Comparison of ENCODE assay signal across 8 cellular contexts in the genomic region with DNA sequence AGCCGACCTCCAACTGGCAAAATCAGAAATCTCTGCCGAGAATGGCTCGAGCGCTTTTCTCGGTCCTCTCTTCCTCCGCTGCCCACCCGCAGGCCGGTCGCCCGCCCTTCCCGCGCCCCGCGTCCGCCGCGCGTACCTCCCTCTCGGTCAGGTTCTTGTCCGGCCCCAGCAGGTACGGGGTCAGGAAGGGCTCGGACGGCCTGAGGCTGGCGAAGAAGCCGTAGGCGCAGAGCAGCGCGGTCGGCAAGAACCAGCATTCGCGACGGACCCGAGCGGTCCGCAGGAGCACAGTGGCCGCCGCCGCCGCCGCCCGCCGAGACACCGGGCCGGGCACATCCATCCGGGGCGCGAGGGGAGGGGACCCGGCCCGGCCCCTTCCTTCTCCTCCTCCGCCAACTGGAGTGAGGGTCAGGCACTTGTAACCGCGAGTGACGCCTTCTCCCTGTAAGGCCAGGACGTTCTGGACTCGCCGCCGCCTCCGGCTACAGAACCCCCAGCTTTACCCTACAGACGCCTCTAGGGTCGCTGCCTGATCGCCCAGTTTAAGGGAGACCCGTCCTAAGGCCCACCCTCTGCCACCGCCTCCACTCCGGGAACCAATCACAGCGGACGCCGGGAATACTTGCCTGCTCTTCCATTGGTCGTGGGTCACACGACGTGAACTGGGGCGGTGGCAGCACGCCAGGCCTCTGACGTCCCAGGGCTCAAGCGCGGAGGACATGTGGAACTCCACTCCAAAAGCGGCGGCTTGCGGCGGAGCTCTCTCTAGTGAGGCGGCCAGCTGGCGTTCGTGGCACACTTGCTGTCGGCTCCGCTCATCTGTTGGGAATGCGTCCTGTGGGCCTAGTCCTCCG. TPM values are rescaled to one million over a fixed set of nuclear protein-coding genes. Genes with fewer than 3 reads are reported as not detected.
A peak's percentile ranks its signal among the peaks of the same experiment; 100 is the strongest.
DNase-seq lines count a peak whose midpoint lies in the region; ATAC-seq and TF ChIP-seq lines count a peak whose summit lies in the region.

A gene with protein sequence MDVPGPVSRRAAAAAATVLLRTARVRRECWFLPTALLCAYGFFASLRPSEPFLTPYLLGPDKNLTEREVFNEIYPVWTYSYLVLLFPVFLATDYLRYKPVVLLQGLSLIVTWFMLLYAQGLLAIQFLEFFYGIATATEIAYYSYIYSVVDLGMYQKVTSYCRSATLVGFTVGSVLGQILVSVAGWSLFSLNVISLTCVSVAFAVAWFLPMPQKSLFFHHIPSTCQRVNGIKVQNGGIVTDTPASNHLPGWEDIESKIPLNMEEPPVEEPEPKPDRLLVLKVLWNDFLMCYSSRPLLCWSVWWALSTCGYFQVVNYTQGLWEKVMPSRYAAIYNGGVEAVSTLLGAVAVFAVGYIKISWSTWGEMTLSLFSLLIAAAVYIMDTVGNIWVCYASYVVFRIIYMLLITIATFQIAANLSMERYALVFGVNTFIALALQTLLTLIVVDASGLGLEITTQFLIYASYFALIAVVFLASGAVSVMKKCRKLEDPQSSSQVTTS (minus strand): TSS at position 518 of the 854 bp plus-strand sequence. CDS start 178 bp downstream, at position 340.

- H3K27ac ChIP-seq in muscle layer of colon (ENCODE audit: low read depth, low read length), result peak within 1 kb of the TSS; percentile 87

- DNase-seq in DMS79 treated with DMSO at 0.1 percent for 48 hours (lab: John Stamatoyannopoulos, UW) (peak; percentile 98), KG1 (lab: John Stamatoyannopoulos, UW) (peak; percentile 94)
- DNase-seq in activated T-cell treated with anti-CD3 and anti-CD28 coated beads, Interleukin-2, amount 50 U/mL, for 48 hours, result peak; percentile 95
- peak; percentile 85 for DNase-seq in stimulated activated CD8-positive, alpha-beta memory T cell treated with anti-CD3 and anti-CD28 coated beads, Interleukin-7, amount 100 ng/mL, for 24 hours (ENCODE audit: low read depth)

- no peaks in the 10 kb centered on the region for H3K27me3 ChIP-seq in muscle layer of colon (ENCODE audit: control insufficient read depth in 1 of 2, insufficient read depth in 2 of 2, low read length in 2 of 2)

- ATAC-seq in GM21723 (IDR thresholded peaks at IDR 0.05; ENCODE audit: unreplicated experiment) (peak; percentile 99), esophagus mucosa (peak; percentile 99)

- peak within 1 kb of the TSS; percentile 79 for H3K9ac ChIP-seq in muscle layer of colon (ENCODE audit: low read length)

- H3K36me3 ChIP-seq in muscle layer of colon (ENCODE audit: insufficient read depth, low read length), result no peaks in the 10 kb centered on the region

- no peaks in the 10 kb centered on the region for H3K9me3 ChIP-seq in muscle layer of colon (ENCODE audit: low read length)

- peaks cover 36% of the 10 kb centered on the region for H3K4me1 ChIP-seq in muscle layer of colon (ENCODE audit: insufficient read depth, low read length)

- H3K4me3 ChIP-seq in muscle layer of colon (ENCODE audit: low read depth in 1 of 2, low read length in 2 of 2), result peak within 1 kb of the TSS; percentile 51 to 83

TF ChIP-seq in PFSK-1, 5 proteins besides CTCF, POLR2A, EP300 and RAD21:
- TF ChIP-seq FOXP2 (optimal IDR thresholded peaks at IDR 0.05; ENCODE audit: borderline replicate concordance, extremely low read depth, extremely low read length, insufficient read depth) (peak; percentile 78), POLR2AphosphoS5 (IDR thresholded peaks at IDR 0.05; ENCODE audit: low read depth, low read length) (peak; percentile 88), TAF1 (IDR thresholded peaks at IDR 0.05; ENCODE audit: borderline replicate concordance, insufficient read depth, low read length) (peak; percentile 94), SIN3A (IDR thresholded peaks at IDR 0.05; ENCODE audit: borderline replicate concordance, insufficient read depth, low read length) (no peak; the same call in 1 of the 2 replicates)
- TF ChIP-seq, protein P1, sequence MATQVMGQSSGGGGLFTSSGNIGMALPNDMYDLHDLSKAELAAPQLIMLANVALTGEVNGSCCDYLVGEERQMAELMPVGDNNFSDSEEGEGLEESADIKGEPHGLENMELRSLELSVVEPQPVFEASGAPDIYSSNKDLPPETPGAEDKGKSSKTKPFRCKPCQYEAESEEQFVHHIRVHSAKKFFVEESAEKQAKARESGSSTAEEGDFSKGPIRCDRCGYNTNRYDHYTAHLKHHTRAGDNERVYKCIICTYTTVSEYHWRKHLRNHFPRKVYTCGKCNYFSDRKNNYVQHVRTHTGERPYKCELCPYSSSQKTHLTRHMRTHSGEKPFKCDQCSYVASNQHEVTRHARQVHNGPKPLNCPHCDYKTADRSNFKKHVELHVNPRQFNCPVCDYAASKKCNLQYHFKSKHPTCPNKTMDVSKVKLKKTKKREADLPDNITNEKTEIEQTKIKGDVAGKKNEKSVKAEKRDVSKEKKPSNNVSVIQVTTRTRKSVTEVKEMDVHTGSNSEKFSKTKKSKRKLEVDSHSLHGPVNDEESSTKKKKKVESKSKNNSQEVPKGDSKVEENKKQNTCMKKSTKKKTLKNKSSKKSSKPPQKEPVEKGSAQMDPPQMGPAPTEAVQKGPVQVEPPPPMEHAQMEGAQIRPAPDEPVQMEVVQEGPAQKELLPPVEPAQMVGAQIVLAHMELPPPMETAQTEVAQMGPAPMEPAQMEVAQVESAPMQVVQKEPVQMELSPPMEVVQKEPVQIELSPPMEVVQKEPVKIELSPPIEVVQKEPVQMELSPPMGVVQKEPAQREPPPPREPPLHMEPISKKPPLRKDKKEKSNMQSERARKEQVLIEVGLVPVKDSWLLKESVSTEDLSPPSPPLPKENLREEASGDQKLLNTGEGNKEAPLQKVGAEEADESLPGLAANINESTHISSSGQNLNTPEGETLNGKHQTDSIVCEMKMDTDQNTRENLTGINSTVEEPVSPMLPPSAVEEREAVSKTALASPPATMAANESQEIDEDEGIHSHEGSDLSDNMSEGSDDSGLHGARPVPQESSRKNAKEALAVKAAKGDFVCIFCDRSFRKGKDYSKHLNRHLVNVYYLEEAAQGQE (IDR thresholded peaks at IDR 0.05; ENCODE audit: insufficient read depth in 1 of 2, low read depth in 2 of 2, low read length in 2 of 2), result no peak
TF ChIP-seq in PFSK-1: peak in this region for 3.

RNA-seq across cellular contexts. Expression of the gene that starts here (rescaled TPM):
- polyA plus RNA-seq in PFSK-1 (2012; ENCODE audit: insufficient read length, low read depth), result 2.7 TPM
- total RNA-seq in esophagus mucosa, result 4.1 TPM

Comparison
In these comparisons a context has a peak if more than half of its experiments do, and no peak if none do; other contexts are left out.
1. Peak in every context shown above with its lines: DNase-seq, ATAC-seq, H3K4me3 ChIP-seq and H3K27ac ChIP-seq.